20 cellular contexts compared by ENCODE assay signal in the genomic region with DNA sequence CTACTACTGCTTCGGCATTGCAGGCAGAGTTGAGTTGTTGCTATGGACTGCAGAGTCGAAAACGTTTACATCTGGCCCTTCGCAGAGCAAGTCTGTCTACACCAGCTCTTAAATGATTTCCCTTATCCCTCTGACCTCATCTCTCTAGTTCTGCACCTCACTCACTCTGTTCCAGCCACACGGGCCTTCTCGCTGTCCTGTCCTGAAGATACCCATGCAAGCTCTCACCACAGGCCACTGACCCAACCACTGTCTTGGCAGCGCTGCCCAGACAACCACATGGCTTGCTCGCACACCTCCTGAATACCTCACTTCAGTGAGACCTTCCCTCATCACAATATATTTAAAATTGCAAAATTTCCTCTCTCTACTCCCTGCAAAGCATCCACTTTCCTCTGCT. TPM values are rescaled to one million over a fixed set of nuclear protein-coding genes. Genes with fewer than 3 reads are reported as not detected.
DNase-seq lines count a peak whose midpoint lies in the region; ATAC-seq, FAIRE-seq and TF ChIP-seq lines count a peak whose summit lies in the region.
"Had no signal": no experiment of that assay in that cellular context is flagged by ENCODE, and none has a peak within 500 bp of the region (broad histone marks: within the 10 kb centered on the region; RNA-seq: fewer than 3 reads in every experiment).

No MANE protein-coding gene starts in this region.

- intact Hi-C loops in Calu3 (cut with micrococcal nuclease; ENCODE audit: unreplicated experiment) (no loop called here), kidney (cut with DNase I) (no loop called here), colonic mucosa (cut with DNase I) (no loop called here), vagina (cut with DNase I) (no loop called here)

- peak overlapping the region; percentile 42 for H3K27ac Mint-ChIP-seq in Calu3 (ENCODE audit: unreplicated experiment)
- H3K27ac Mint-ChIP-seq: IgD-negative memory B cell had no signal

- H3K4me3 Mint-ChIP-seq in Calu3 (ENCODE audit: low read depth, unreplicated experiment), result peak overlapping the region; percentile 55

- H3K27ac ChIP-seq in kidney (ENCODE audit: low read depth in 2 of 2, low read length in 2 of 2), result peak overlapping the region; percentile 51 to 59
- H3K27ac ChIP-seq in colonic mucosa, result no peak overlapping the region
- no peak overlapping the region for H3K27ac ChIP-seq in vagina
- H3K27ac ChIP-seq: gastroesophageal sphincter, left ventricle myocardium inferior, thoracic aorta had no signal

- no peak for ATAC-seq in HG03095 (IDR thresholded peaks at IDR 0.05; ENCODE audit: unreplicated experiment)
- ATAC-seq: gastroesophageal sphincter had no signal

- H3K4me1 ChIP-seq in kidney (ENCODE audit: control insufficient read depth in 1 of 2, insufficient read depth in 1 of 2, low read depth in 1 of 2, low read length in 2 of 2) (peaks cover 45 to 61% of the 10 kb centered on the region in 2 donors), colonic mucosa (peaks cover 28% of the 10 kb centered on the region), vagina (peaks cover 68% of the 10 kb centered on the region)

- no peak for TF ChIP-seq POLR2A in vagina (IDR thresholded peaks at IDR 0.05)

- FAIRE-seq in RCC 7860 (lab: Jason Lieb, UNC) (peak; percentile 86), kidney (lab: Jason Lieb, UNC) (no peak)

- no peaks in the 10 kb centered on the region for H3K27me3 Mint-ChIP-seq in Calu3 (ENCODE audit: unreplicated experiment)
- H3K27me3 Mint-ChIP-seq: IgD-negative memory B cell had no signal

- BruUV-seq in Calu3 (replicated peaks; lab: Mats Ljungman, UMichigan), result no TSS peak

- no peak for TF ChIP-seq CTCF in Calu3 (IDR thresholded peaks at IDR 0.05; ENCODE audit: unreplicated experiment)
- TF ChIP-seq CTCF in kidney (IDR thresholded peaks at IDR 0.05; ENCODE audit: borderline replicate concordance, extremely low read depth, insufficient read depth), result no peak
- TF ChIP-seq CTCF in colonic mucosa (IDR thresholded peaks at IDR 0.05), result no peak
- no peak for TF ChIP-seq CTCF in vagina (IDR thresholded peaks at IDR 0.05)

- H3K4me3 ChIP-seq in kidney (ENCODE audit: low read length in 2 of 2) (peak overlapping the region in 1 of 2 donors; percentile 12), colonic mucosa (no peak overlapping the region), vagina (no peak overlapping the region)
- H3K4me3 ChIP-seq: dorsolateral prefrontal cortex, gastroesophageal sphincter, left ventricle myocardium inferior, MG63, thoracic aorta had no signal

- H3K9ac ChIP-seq in kidney (ENCODE audit: low read length in 2 of 2) (no peak overlapping the region), colonic mucosa (ENCODE audit: low read depth in 2 of 2, low read length in 2 of 2) (no peak overlapping the region)
- H3K9ac ChIP-seq: SK-N-SH had no signal

- H3K36me3 Mint-ChIP-seq in Calu3 (ENCODE audit: insufficient read depth, unreplicated experiment), result peaks cover 34% of the 10 kb centered on the region
- H3K36me3 Mint-ChIP-seq: IgD-negative memory B cell had no signal

- no peaks in the 10 kb centered on the region for H3K27me3 ChIP-seq in colonic mucosa
- no peaks in the 10 kb centered on the region for H3K27me3 ChIP-seq in vagina
- H3K27me3 ChIP-seq: dorsolateral prefrontal cortex, gastroesophageal sphincter, MG63 had no signal

- H3K9me3 Mint-ChIP-seq in Calu3 (ENCODE audit: low read depth, unreplicated experiment), result no peaks in the 10 kb centered on the region
- H3K9me3 Mint-ChIP-seq: IgD-negative memory B cell had no signal

- H3K9me3 ChIP-seq in kidney (ENCODE audit: control insufficient read depth in 1 of 2, low read length in 2 of 2) (no peaks in the 10 kb centered on the region), colonic mucosa (no peaks in the 10 kb centered on the region), vagina (no peaks in the 10 kb centered on the region)
- H3K9me3 ChIP-seq: gastroesophageal sphincter, left ventricle myocardium inferior, MG63, SK-N-SH, thoracic aorta had no signal

- CTCF ChIA-PET in Calu3 (lab: Charles Lee), result interaction anchor here (0.6 kb wide), 1 partner anchor 83 kb away, joined by 4 read pairs; no protein-coding TSS in a partner anchor

- H3K36me3 ChIP-seq in kidney (ENCODE audit: control insufficient read depth in 1 of 2, insufficient read depth in 2 of 2, low read length in 2 of 2) (no peaks in the 10 kb centered on the region), colonic mucosa (no peaks in the 10 kb centered on the region), vagina (no peaks in the 10 kb centered on the region)
- H3K36me3 ChIP-seq: gastroesophageal sphincter, thoracic aorta had no signal

- DNase-seq in Calu3 (no peak), RCC 7860 (ENCODE audit: low spot score) (peak; percentile 78), kidney (no peak), renal cortical epithelial cell (ENCODE audit: low read depth) (peak; percentile 60), colonic mucosa (no peak), vagina (ENCODE audit: extremely low spot score in 2 of 2) (no peak)
- DNase-seq: activated CD4-positive, alpha-beta T cell treated with anti-CD3 and anti-CD28 coated beads for 4 hours; activated effector memory CD4-positive, alpha-beta T cell treated with anti-CD3 and anti-CD28 coated beads, Interleukin-2, amount 50 U/mL, for 16 hours; AML-193; dorsolateral prefrontal cortex; GOT3; left ventricle myocardium inferior; MG63; NCI-H1694 treated with DMSO at 0.1 percent for 48 hours; NCI-H2227 treated with DMSO at 0.1 percent for 48 hours; SK-N-SH had no signal

- H3K4me1 Mint-ChIP-seq in Calu3 (ENCODE audit: low read depth, unreplicated experiment), result peaks cover 84% of the 10 kb centered on the region

RNA-seq across cellular contexts. Expression of gene B4GALT5, which starts 31.4 kb away (rescaled TPM):
- 117 and 131 TPM in 2 replicates for total RNA-seq in Calu3 (2022)
- 73.3 TPM for total RNA-seq in kidney
- polyA plus RNA-seq in kidney (ENCODE audit: insufficient read depth, low read depth, low replicate concordance), result 21.4 TPM
- total RNA-seq in renal cortical epithelial cell, result 53.8 and 59.9 TPM in 2 replicates
- 10 to 100 TPM; 34.5 to 56.2 TPM for total RNA-seq in colonic mucosa
- 17.9 TPM for total RNA-seq in vagina

Comparison
In these comparisons a context has a peak if more than half of its experiments do, and no peak if none do; other contexts are left out.
1. DNase-seq: peak in RCC 7860 (single experiment) and renal cortical epithelial cell (single experiment); none in Calu3 (single experiment), kidney (single experiment), colonic mucosa (single experiment) and vagina (0 of 2).
2. H3K27ac ChIP-seq: peak in kidney (2 of 2); none in colonic mucosa (single experiment) and vagina (single experiment).